11 cellular contexts compared by ENCODE assay signal in genomic region chr6:149846321-149846720, GRCh38. TPM values are rescaled to one million over a fixed set of nuclear protein-coding genes. Genes with fewer than 3 reads are reported as not detected.
A peak's percentile ranks its signal among the peaks of the same experiment; 100 is the strongest.
DNase-seq lines count a peak whose midpoint lies in the region; ATAC-seq, FAIRE-seq and TF ChIP-seq lines count a peak whose summit lies in the region.
"Had no signal": no experiment of that assay in that cellular context is flagged by ENCODE, and none has a peak within 500 bp of the region (broad histone marks: within the 10 kb centered on the region; RNA-seq: fewer than 3 reads in every experiment).

No MANE protein-coding gene starts in this region.

- no peak for TF ChIP-seq CTCF in A673 (conservative IDR thresholded peaks at IDR 0.05; ENCODE audit: low read depth, low read length)

- intact Hi-C loops in A673 (cut with micrococcal nuclease; ENCODE audit: unreplicated experiment) = no loop called here

- H3K4me3 ChIP-seq in A673 (ENCODE audit: low read depth, low read length, poor library complexity, severe bottlenecking) = no peak overlapping the region

- H3K4me1 ChIP-seq in A673 (ENCODE audit: insufficient read depth, low read length, poor library complexity, severe bottlenecking) = peaks cover 48% of the 10 kb centered on the region

- no peaks in the 10 kb centered on the region for H3K27me3 ChIP-seq in A673 (replicated peaks; ENCODE audit: insufficient read depth, low read depth, low read length, poor library complexity)

- no peak for FAIRE-seq in GM19239 (lab: Jason Lieb, UNC)

- no peaks in the 10 kb centered on the region for H3K27me3 Mint-ChIP-seq in activated T-cell treated with anti-CD3 and anti-CD28 coated beads, Interleukin-2, amount 50 U/mL, for 4 hours (ENCODE audit: low read depth)

- peaks cover 12% of the 10 kb centered on the region for H3K36me3 ChIP-seq in A673 (ENCODE audit: insufficient read depth, low read length, poor library complexity, severe bottlenecking)

- no peaks in the 10 kb centered on the region for H3K9me3 ChIP-seq in A673 (ENCODE audit: low read depth, low read length, poor library complexity, severe bottlenecking)

- CTCF ChIA-PET in A673 (lab: Charles Lee) = interaction anchor here (0.8 kb wide), 1 partner anchor 83 kb away, joined by 3 read pairs; no protein-coding TSS in a partner anchor

- POLR2A ChIA-PET in A673 (lab: Charles Lee; ENCODE audit: low non-redundant PET) = no interaction called here

- no peak overlapping the region for H3K4me3 Mint-ChIP-seq in activated T-cell treated with anti-CD3 and anti-CD28 coated beads, Interleukin-2, amount 50 U/mL, for 4 hours
- H3K4me3 Mint-ChIP-seq: CD4-positive, CD25-positive, alpha-beta regulatory T cell had no signal

- DNase-seq in A673 (ENCODE audit: low spot score) = peak; percentile 86
- DNase-seq in HT-29 (ENCODE audit: low spot score) = peak; percentile 68
- peak; percentile 69 for DNase-seq in amniotic stem cell (lab: John Stamatoyannopoulos, UW)
- peak; percentile 88 for DNase-seq in kidney tubule cell (ENCODE audit: low spot score)
- no peak for DNase-seq in activated T-cell treated with anti-CD3 and anti-CD28 coated beads, Interleukin-2, amount 50 U/mL, for 4 hours
- DNase-seq in NOMO-1 (lab: John Stamatoyannopoulos, UW; ENCODE audit: unreplicated experiment in 2 of 2) = no peak
- no peak for DNase-seq in NCI-H1930 (lab: John Stamatoyannopoulos, UW)
- no peak for DNase-seq in GM19239 (ENCODE audit: insufficient read length, low spot score)
- DNase-seq: activated CD4-positive, alpha-beta T cell treated with anti-CD3 and anti-CD28 coated beads, Interleukin-2, amount 50 U/mL, for 4 hours; CD4-positive, CD25-positive, alpha-beta regulatory T cell; left colon had no signal

- H3K27ac ChIP-seq in A673 (ENCODE audit: low read depth, low read length, poor library complexity, severe bottlenecking) = peak overlapping the region; percentile 18

- H3K4me1 Mint-ChIP-seq in activated T-cell treated with anti-CD3 and anti-CD28 coated beads, Interleukin-2, amount 50 U/mL, for 4 hours (ENCODE audit: low read depth) = peaks cover under 1% of the 10 kb centered on the region

- ATAC-seq in activated T-cell treated with anti-CD3 and anti-CD28 coated beads, Interleukin-2, amount 50 U/mL, for 4 hours = no peak

- H3K9me3 Mint-ChIP-seq in activated T-cell treated with anti-CD3 and anti-CD28 coated beads, Interleukin-2, amount 50 U/mL, for 4 hours = no peaks in the 10 kb centered on the region
- H3K9me3 Mint-ChIP-seq: CD4-positive, CD25-positive, alpha-beta regulatory T cell had no signal

- BruUV-seq in A673 (replicated peaks; lab: Mats Ljungman, UMichigan) = no TSS peak

- H3K36me3 Mint-ChIP-seq in activated T-cell treated with anti-CD3 and anti-CD28 coated beads, Interleukin-2, amount 50 U/mL, for 4 hours (ENCODE audit: insufficient read depth) = peaks cover 4% of the 10 kb centered on the region
- H3K36me3 Mint-ChIP-seq: CD4-positive, CD25-positive, alpha-beta regulatory T cell had no signal

RNA-seq across cellular contexts. Expression of gene LRP11, which starts 17.8 kb away (rescaled TPM):
- total RNA-seq in A673 (2021) = 53.2 and 56.1 TPM in 2 replicates
- 37.9 and 43.0 TPM in 2 replicates for total RNA-seq in HT-29 (2014; rRNA removed; shearing (Covaris generic))
- total RNA-seq in activated T-cell treated with anti-CD3 and anti-CD28 coated beads, Interleukin-2, amount 50 U/mL, for 4 hours = 1 to 10 TPM; 2.0 to 3.4 (median 3.2) TPM

RNA-seq across cellular contexts. Expression of gene RAET1E, which starts 51.6 kb away (rescaled TPM):
- total RNA-seq in A673 (2021) = 0.92 and 3.2 TPM in 2 replicates
- total RNA-seq in HT-29 (2014; rRNA removed; shearing (Covaris generic)) = 0.52 and 1.0 TPM in 2 replicates
- not detected for total RNA-seq in activated T-cell treated with anti-CD3 and anti-CD28 coated beads, Interleukin-2, amount 50 U/mL, for 4 hours
- total RNA-seq: CD4-positive, CD25-positive, alpha-beta regulatory T cell had no signal

Comparison
In these comparisons a context has a peak if more than half of its experiments do, and no peak if none do; other contexts are left out.
1. DNase-seq: peak in A673 (single experiment), HT-29 (single experiment), amniotic stem cell (single experiment) and kidney tubule cell (single experiment); none in activated T-cell treated with anti-CD3 and anti-CD28 coated beads, Interleukin-2, amount 50 U/mL, for 4 hours (single experiment), NOMO-1 (0 of 2), NCI-H1930 (0 of 2) and GM19239 (single experiment).